In the genomic region with DNA sequence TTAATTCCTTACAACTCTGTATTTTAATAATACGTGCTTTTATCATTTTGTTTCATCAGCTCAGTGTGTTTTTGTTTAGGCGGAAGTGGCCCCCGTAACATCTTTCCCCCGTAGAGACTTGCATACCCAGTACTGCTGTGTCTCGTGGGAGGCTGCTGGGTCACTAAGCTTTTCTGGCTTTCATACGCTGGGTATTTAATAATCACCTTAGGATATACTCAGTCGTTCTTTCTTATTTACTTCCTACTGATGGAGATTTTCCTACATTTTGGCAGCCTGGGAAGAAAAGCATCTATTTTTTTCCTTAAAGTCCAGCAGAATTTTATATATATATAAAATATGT, we compare ENCODE assay signal across 26 cellular contexts. TPM values are rescaled to one million over a fixed set of nuclear protein-coding genes. Genes with fewer than 3 reads are reported as not detected.
A peak's percentile ranks its signal among the peaks of the same experiment; 100 is the strongest.
DNase-seq lines count a peak whose midpoint lies in the region; ATAC-seq, FAIRE-seq and TF ChIP-seq lines count a peak whose summit lies in the region.
"Had no signal": no experiment of that assay in that cellular context is flagged by ENCODE, and none has a peak within 500 bp of the region (broad histone marks: within the 10 kb centered on the region; RNA-seq: fewer than 3 reads in every experiment).

No MANE protein-coding gene starts in this region.

- FAIRE-seq in endothelial cell of umbilical vein (lab: Jason Lieb, UNC): no peak
- FAIRE-seq: GM12891 had no signal

- POLR2A ChIA-PET in RWPE1 (lab: Yijun Ruan, JAX; ENCODE audit: low non-redundant PET) (no interaction called here), endothelial cell of umbilical vein (lab: Charles Lee) (no interaction called here), OCI-LY7 (lab: Charles Lee) (no interaction called here)

- H2AFZ ChIP-seq in GM23338: no peak overlapping the region
- no peak overlapping the region for H2AFZ ChIP-seq in endothelial cell of umbilical vein (ENCODE audit: low read depth, low read length)
- no peak overlapping the region for H2AFZ ChIP-seq in OCI-LY7 (ENCODE audit: low read length)

- no peaks in the 10 kb centered on the region for H3F3A ChIP-seq in GM23338 (replicated peaks; ENCODE audit: low read depth)

- H4K20me1 ChIP-seq in GM23338 (replicated peaks; ENCODE audit: insufficient read depth) (no peaks in the 10 kb centered on the region; the same call in 1 of the 2 replicates), endothelial cell of umbilical vein (replicated peaks; ENCODE audit: control insufficient read depth, extremely low read depth, insufficient read depth, low read length) (no peaks in the 10 kb centered on the region), OCI-LY7 (ENCODE audit: insufficient read depth, low read length) (no peaks in the 10 kb centered on the region)

- H3K27me3 ChIP-seq in GM23338 (ENCODE audit: insufficient read depth) (no peaks in the 10 kb centered on the region), endothelial cell of umbilical vein (ENCODE audit: control insufficient read depth in 2 of 2, insufficient read depth in 2 of 2, low read length in 2 of 2) (no peaks in the 10 kb centered on the region), psoas muscle (ENCODE audit: insufficient read depth in 3 of 3, low read length in 2 of 3) (no peaks in the 10 kb centered on the region)
- H3K27me3 ChIP-seq: body of pancreas, gastroesophageal sphincter, tibial artery had no signal

- no peaks in the 10 kb centered on the region for H3K9me2 ChIP-seq in GM23338 (ENCODE audit: insufficient read depth)
- no peaks in the 10 kb centered on the region for H3K9me2 ChIP-seq in OCI-LY7 (ENCODE audit: insufficient read depth, low read length)

- no peak overlapping the region for H3K4me2 ChIP-seq in GM23338
- H3K4me2 ChIP-seq in endothelial cell of umbilical vein (ENCODE audit: insufficient read depth, low read length): peak overlapping the region; percentile 45
- no peak overlapping the region for H3K4me2 ChIP-seq in OCI-LY7 (ENCODE audit: low read length)

- intact Hi-C loops in endothelial cell of umbilical vein (cut with micrococcal nuclease): loop anchor here (2.0 kb wide), 1 partner anchor 93 kb away; no protein-coding TSS in a partner anchor
- intact Hi-C loops in psoas muscle (cut with DNase I): no loop called here
- intact Hi-C loops in OCI-LY7 (cut with micrococcal nuclease; ENCODE audit: unreplicated experiment): no loop called here

- peaks cover 9% of the 10 kb centered on the region; the same call in 1 of the 2 replicates for H3K79me2 ChIP-seq in GM23338 (replicated peaks; ENCODE audit: insufficient read depth)
- no peaks in the 10 kb centered on the region for H3K79me2 ChIP-seq in endothelial cell of umbilical vein (ENCODE audit: control insufficient read depth, insufficient read depth, low read length)
- no peaks in the 10 kb centered on the region for H3K79me2 ChIP-seq in OCI-LY7 (ENCODE audit: insufficient read depth, low read depth, low read length)

- peaks cover 8% of the 10 kb centered on the region for H3K27me3 Mint-ChIP-seq in GM23338 (ENCODE audit: insufficient read depth, low read depth, poor library complexity)
- H3K27me3 Mint-ChIP-seq: activated CD4-positive, alpha-beta T cell treated with anti-CD3 and anti-CD28 coated beads, Interleukin-2, amount 10 ng/mL, durations not matched to agents 24 days and 14 days; activated CD8-positive, alpha-beta memory T cell treated with anti-CD3 and anti-CD28 coated beads, Interleukin-2, amount 10 ng/mL, durations not matched to agents 7 days and 5 days; activated naive CD8-positive, alpha-beta T cell treated with anti-CD3 and anti-CD28 coated beads for 36 hours; activated T-helper 17 cell treated with anti-CD3 and anti-CD28 coated beads, Interleukin-2, amount 50 U/mL, for 72 hours; CD4-positive, alpha-beta memory T cell; dendritic cell treated with granulocyte-macrophage colony-stimulating factor and Interleukin-4, amounts not matched to agents 40 ng/mL and 50 ng/mL, for 4 days; natural killer cell treated with Interleukin-12 subunit alpha and Interleukin-12 subunit beta and Interleukin-15 and Interleukin-18, amount 100 ng/mL, for 72 hours had no signal

- peaks cover 72% of the 10 kb centered on the region for H3K36me3 Mint-ChIP-seq in GM23338 (ENCODE audit: low read depth)

- peaks cover 32% of the 10 kb centered on the region for H3K4me1 Mint-ChIP-seq in GM23338
- H3K4me1 Mint-ChIP-seq: activated CD4-positive, alpha-beta T cell treated with anti-CD3 and anti-CD28 coated beads, Interleukin-2, amount 10 ng/mL, durations not matched to agents 24 days and 14 days; activated CD8-positive, alpha-beta memory T cell treated with anti-CD3 and anti-CD28 coated beads, Interleukin-2, amount 10 ng/mL, durations not matched to agents 7 days and 5 days; activated naive CD8-positive, alpha-beta T cell treated with anti-CD3 and anti-CD28 coated beads for 36 hours had no signal

- H3K27ac ChIP-seq in GM23338 (ENCODE audit: low read depth) (no peak overlapping the region), RWPE1 (peak overlapping the region; percentile 84), endothelial cell of umbilical vein (ENCODE audit: insufficient read depth, low read depth, low read length) (peak overlapping the region; percentile 61), psoas muscle (peak overlapping the region; percentile 17), OCI-LY7 (ENCODE audit: low read depth, low read length, poor library complexity, severe bottlenecking) (no peak overlapping the region)
- H3K27ac ChIP-seq: body of pancreas, tibial artery had no signal

- DNase-seq in GM23338 (ENCODE audit: low spot score) (no peak), RWPE1 (ENCODE audit: low spot score) (no peak), endothelial cell of umbilical vein (ENCODE audit: low read depth, low spot score) (no peak), psoas muscle (no peak), SW480 (ENCODE audit: low spot score) (no peak), OCI-LY7 (ENCODE audit: low spot score) (no peak), A172 (ENCODE audit: low spot score) (no peak), NCI-H2081 treated with DMSO at 0.1 percent for 48 hours (lab: John Stamatoyannopoulos, UW) (no peak)
- DNase-seq: activated CD4-positive, alpha-beta T cell treated with anti-CD3 and anti-CD28 coated beads, Interleukin-2, amount 10 ng/mL, durations not matched to agents 24 days and 14 days; activated CD8-positive, alpha-beta memory T cell treated with anti-CD3 and anti-CD28 coated beads, Interleukin-2, amount 10 ng/mL, durations not matched to agents 7 days and 5 days; activated naive CD8-positive, alpha-beta T cell treated with anti-CD3 and anti-CD28 coated beads for 36 hours; body of pancreas; CD4-positive, alpha-beta memory T cell; DMS79; NCI-H1105; NCI-H510A; NK-92 treated with Interleukin-12 subunit alpha and Interleukin-12 subunit beta, amount 100 ng/mL, for 24 hours; stimulated activated CD4-positive, alpha-beta T cell treated with anti-CD3 and anti-CD28 coated beads, Interleukin-1b, Interleukin-23, amount 100 ng/mL, for 48 hours; stimulated activated naive CD4-positive, alpha-beta T cell; tibial artery had no signal

- no peak overlapping the region for H3K4me3 Mint-ChIP-seq in GM23338
- H3K4me3 Mint-ChIP-seq: activated CD4-positive, alpha-beta T cell treated with anti-CD3 and anti-CD28 coated beads, Interleukin-2, amount 10 ng/mL, durations not matched to agents 24 days and 14 days; activated CD8-positive, alpha-beta memory T cell treated with anti-CD3 and anti-CD28 coated beads, Interleukin-2, amount 10 ng/mL, durations not matched to agents 7 days and 5 days; activated naive CD8-positive, alpha-beta T cell treated with anti-CD3 and anti-CD28 coated beads for 36 hours; activated T-helper 17 cell treated with anti-CD3 and anti-CD28 coated beads, Interleukin-2, amount 50 U/mL, for 72 hours; CD4-positive, alpha-beta memory T cell; dendritic cell treated with granulocyte-macrophage colony-stimulating factor and Interleukin-4, amounts not matched to agents 40 ng/mL and 50 ng/mL, for 4 days; natural killer cell treated with Interleukin-12 subunit alpha and Interleukin-12 subunit beta and Interleukin-15 and Interleukin-18, amount 100 ng/mL, for 72 hours had no signal

- no TSS peak for BruUV-seq in endothelial cell of umbilical vein (replicated peaks; lab: Mats Ljungman, UMichigan)
- BruUV-seq in OCI-LY7 (replicated peaks; lab: Mats Ljungman, UMichigan): no TSS peak

- H3K4me1 ChIP-seq in GM23338 (ENCODE audit: insufficient read depth) (peaks cover 10% of the 10 kb centered on the region), endothelial cell of umbilical vein (ENCODE audit: control insufficient read depth, extremely low read depth, insufficient read depth, low read length) (peaks cover 10% of the 10 kb centered on the region), psoas muscle (peaks cover 7% of the 10 kb centered on the region), OCI-LY7 (ENCODE audit: insufficient read depth, low read length, poor library complexity, severe bottlenecking) (no peaks in the 10 kb centered on the region)
- H3K4me1 ChIP-seq: body of pancreas, tibial artery had no signal

- peaks cover 9% of the 10 kb centered on the region for H3K9me3 Mint-ChIP-seq in GM23338
- H3K9me3 Mint-ChIP-seq: activated naive CD8-positive, alpha-beta T cell treated with anti-CD3 and anti-CD28 coated beads for 36 hours; activated T-helper 17 cell treated with anti-CD3 and anti-CD28 coated beads, Interleukin-2, amount 50 U/mL, for 72 hours; natural killer cell treated with Interleukin-12 subunit alpha and Interleukin-12 subunit beta and Interleukin-15 and Interleukin-18, amount 100 ng/mL, for 72 hours had no signal

- H3K9me1 ChIP-seq in endothelial cell of umbilical vein (replicated peaks; ENCODE audit: control insufficient read depth, extremely low read depth, insufficient read depth, low read length): no peaks in the 10 kb centered on the region

- H3K4me3 ChIP-seq in GM23338 (no peak overlapping the region), endothelial cell of umbilical vein (replicated peaks in 1 of 3; ENCODE audit: insufficient read depth in 1 of 3, low read depth in 1 of 3, low read length in 3 of 3) (peak overlapping the region in 1 of 3 experiments; percentile 19), psoas muscle (no peak overlapping the region), OCI-LY7 (ENCODE audit: low read depth, low read length, poor library complexity, severe bottlenecking) (no peak overlapping the region)
- H3K4me3 ChIP-seq: body of pancreas, gastroesophageal sphincter, tibial artery had no signal

- ATAC-seq in GM23338 (no peak), psoas muscle (no peak)
- ATAC-seq: activated CD8-positive, alpha-beta memory T cell treated with anti-CD3 and anti-CD28 coated beads, Interleukin-2, amount 10 ng/mL, durations not matched to agents 7 days and 5 days; activated T-helper 17 cell treated with anti-CD3 and anti-CD28 coated beads, Interleukin-2, amount 50 U/mL, for 72 hours; body of pancreas; gastroesophageal sphincter; natural killer cell treated with Interleukin-12 subunit alpha and Interleukin-12 subunit beta and Interleukin-15 and Interleukin-18, amount 100 ng/mL, for 72 hours; Right ventricle myocardium inferior had no signal

- dilution Hi-C loops in endothelial cell of umbilical vein (cut with MboI; ENCODE audit: extremely low pct_ligation_motif_present, low sequenced_read_pairs): no loop called here

- H3K36me3 ChIP-seq in GM23338 (ENCODE audit: insufficient read depth) (peaks cover 35% of the 10 kb centered on the region), endothelial cell of umbilical vein (ENCODE audit: control insufficient read depth in 2 of 2, extremely low read depth in 1 of 2, insufficient read depth in 2 of 2, low read length in 2 of 2) (peaks cover 8 to 31% of the 10 kb centered on the region in 2 experiments), psoas muscle (ENCODE audit: insufficient read depth in 1 of 2, low read depth in 1 of 2) (peaks cover 11 to 73% of the 10 kb centered on the region in 2 donors), OCI-LY7 (ENCODE audit: insufficient read depth, low read length) (peaks cover 92% of the 10 kb centered on the region)

- no peak for TF ChIP-seq POLR2A in endothelial cell of umbilical vein (IDR thresholded peaks at IDR 0.05; ENCODE audit: low read depth, low read length)

- H3K9me3 ChIP-seq in endothelial cell of umbilical vein (replicated peaks; ENCODE audit: control insufficient read depth, insufficient read depth, low read length): no peaks in the 10 kb centered on the region
- H3K9me3 ChIP-seq in psoas muscle: no peaks in the 10 kb centered on the region
- H3K9me3 ChIP-seq in OCI-LY7 (ENCODE audit: low read length): peaks cover 2% of the 10 kb centered on the region; the same call in 1 of the 2 replicates
- H3K9me3 ChIP-seq: body of pancreas, gastroesophageal sphincter, tibial artery had no signal

- TF ChIP-seq CTCF in GM23338 (conservative IDR thresholded peaks at IDR 0.05; ENCODE audit: low read depth in 2 of 2): no peak
- no peak for TF ChIP-seq CTCF in RWPE1 (conservative IDR thresholded peaks at IDR 0.05; ENCODE audit: low read depth)
- no peak for TF ChIP-seq CTCF in endothelial cell of umbilical vein (IDR thresholded peaks at IDR 0.05; ENCODE audit: extremely low read depth in 1 of 2, insufficient read depth in 1 of 2, low read depth in 1 of 2, low read length in 2 of 2)
- no peak for TF ChIP-seq CTCF in psoas muscle (IDR thresholded peaks at IDR 0.05)
- TF ChIP-seq CTCF in OCI-LY7 (conservative IDR thresholded peaks at IDR 0.05; ENCODE audit: low read length): no peak

- CTCF ChIA-PET in RWPE1 (lab: Yijun Ruan, JAX) (no interaction called here), endothelial cell of umbilical vein (lab: Charles Lee) (interaction anchor here (1.0 to 2.4 kb wide), 2 partner anchors 16 to 93 kb away, joined by 3 to 10 read pairs (median 4); no protein-coding TSS in a partner anchor), OCI-LY7 (lab: Charles Lee; ENCODE audit: unreplicated experiment) (no interaction called here)

- WGBS in psoas muscle, 3 donors: 84 to 88% (median 86%) methylated on average over 7 of the region's 7 CpGs

- peak overlapping the region; percentile 4 for H3K9ac ChIP-seq in endothelial cell of umbilical vein (replicated peaks; ENCODE audit: extremely low read depth, insufficient read depth, low read length)

- peak overlapping the region; percentile 79; the same call in 1 of the 2 replicates for H3K27ac Mint-ChIP-seq in GM23338
- H3K27ac Mint-ChIP-seq: activated CD4-positive, alpha-beta T cell treated with anti-CD3 and anti-CD28 coated beads, Interleukin-2, amount 10 ng/mL, durations not matched to agents 24 days and 14 days; activated CD8-positive, alpha-beta memory T cell treated with anti-CD3 and anti-CD28 coated beads, Interleukin-2, amount 10 ng/mL, durations not matched to agents 7 days and 5 days; activated naive CD8-positive, alpha-beta T cell treated with anti-CD3 and anti-CD28 coated beads for 36 hours; activated T-helper 17 cell treated with anti-CD3 and anti-CD28 coated beads, Interleukin-2, amount 50 U/mL, for 72 hours; dendritic cell treated with granulocyte-macrophage colony-stimulating factor and Interleukin-4, amounts not matched to agents 40 ng/mL and 50 ng/mL, for 4 days had no signal

RNA-seq across cellular contexts. Expression of a gene that starts 26.6 kb away (rescaled TPM):
- 36.2 and 41.0 TPM in 2 replicates for total RNA-seq in GM23338 (2014; rRNA removed; shearing (Covaris generic))
- 49.0 and 49.8 TPM in 2 replicates for polyA plus RNA-seq in GM23338 (2016; fragmentation: Nextera tagmentation; extraction: Ambion mirVana)
- total RNA-seq in endothelial cell of umbilical vein: 53.1 and 53.3 TPM in 2 replicates
- polyA plus RNA-seq in endothelial cell of umbilical vein: 38.1 and 49.4 TPM in 2 replicates
- polyA plus RNA-seq in endothelial cell of umbilical vein (2011; cell fraction: cytosol; rRNA removed): 10.3 and 11.4 TPM in 2 replicates
- 120 and 124 TPM in 2 replicates for polyA plus RNA-seq in endothelial cell of umbilical vein (2011; cell fraction: nucleus; rRNA removed)
- 27.3 and 28.7 TPM in 2 replicates for polyA plus RNA-seq in endothelial cell of umbilical vein (2012)
- 35.4 and 42.8 TPM in 2 replicates for polyA minus RNA-seq in endothelial cell of umbilical vein
- polyA minus RNA-seq in endothelial cell of umbilical vein (2011; cell fraction: cytosol; rRNA and poly(A)+ RNA removed): 3.7 TPM
- 65.3 and 79.4 TPM in 2 replicates for polyA minus RNA-seq in endothelial cell of umbilical vein (2011; cell fraction: nucleus; rRNA and poly(A)+ RNA removed)
- 10 to 100 TPM; 21.4 to 34.3 (median 23.3) TPM for total RNA-seq in psoas muscle
- 10 to 100 TPM; 19.4 to 27.5 (median 24.3) TPM for polyA plus RNA-seq in psoas muscle
- 54.0 and 58.8 TPM in 2 replicates for total RNA-seq in OCI-LY7 (2014; rRNA removed; shearing (Covaris generic))
- total RNA-seq in OCI-LY7 (2022): 83.8 and 87.1 TPM in 2 replicates
- total RNA-seq in A172 (2014; rRNA removed; shearing (Covaris generic)): 21.9 and 30.1 TPM in 2 replicates

Comparison
In these comparisons a context has a peak if more than half of its experiments do, and no peak if none do; other contexts are left out.
1. H3K27ac ChIP-seq: peak in RWPE1 (single experiment), endothelial cell of umbilical vein (single experiment) and psoas muscle (single experiment); none in GM23338 (single experiment) and OCI-LY7 (single experiment).